Comparison of ENCODE assay signal across 13 cellular contexts in genomic region chr1:226360106-226360746, GRCh38. TPM values are rescaled to one million over a fixed set of nuclear protein-coding genes. Genes with fewer than 3 reads are reported as not detected.
DNase-seq lines count a peak whose midpoint lies in the region; ATAC-seq, FAIRE-seq and TF ChIP-seq lines count a peak whose summit lies in the region.
"Had no signal": no experiment of that assay in that cellular context is flagged by ENCODE, and none has a peak within 500 bp of the region (broad histone marks: within the 10 kb centered on the region; RNA-seq: fewer than 3 reads in every experiment).

No MANE protein-coding gene starts in this region.

- H3K36me3 ChIP-seq in pancreas = peaks cover 0 to 64% (median 23%) of the 10 kb centered on the region in 3 donors

- no peaks in the 10 kb centered on the region for H3K9me3 ChIP-seq in pancreas

- no peak for FAIRE-seq in pancreas (lab: Jason Lieb, UNC)
- FAIRE-seq: A204.1, urothelium cell line had no signal

- no peaks in the 10 kb centered on the region for H3K27me3 ChIP-seq in pancreas

- H3K27ac Mint-ChIP-seq in stimulated activated naive B cell treated with anti-CD40 and anti-IgM and Interleukin-4, amounts not matched to agents 10 μg/mL and 1 μg/mL and 100 μg/mL, for 72 hours = peak overlapping the region; percentile 31
- H3K27ac Mint-ChIP-seq: activated T-helper 1 cell treated with anti-CD3 and anti-CD28 coated beads, Interleukin-12 subunit alpha, Interleukin-12 subunit beta, Interleukin-2, Interleukin-4 antibody, amounts not matched to agents 30 ng/mL and 10 ng/mL and 1 ng/mL, durations not matched to agents 14 hours and 24 hours and 36 hours had no signal

- H3K4me1 ChIP-seq in pancreas = no peaks in the 10 kb centered on the region

- intact Hi-C loops in pancreas (cut with DNase I) = no loop called here

- DNase-seq in activated effector memory CD4-positive, alpha-beta T cell treated with anti-CD3 and anti-CD28 coated beads, Interleukin-2, amount 50 U/mL, for 16 hours = peak; percentile 19
- no peak for DNase-seq in activated effector memory CD4-positive, alpha-beta T cell treated with Interleukin-2 at 50 U/mL for 16 hours
- DNase-seq in stimulated activated naive B cell treated with anti-CD40 and anti-IgM and Interleukin-4, amounts not matched to agents 10 μg/mL and 1 μg/mL and 100 μg/mL, for 72 hours = peak; percentile 63
- DNase-seq in pancreas (no peak), NCI-H1105 treated with DMSO at 0.1 percent for 48 hours (lab: John Stamatoyannopoulos, UW) (no peak), iPS-NIHi11 (ENCODE audit: low spot score) (no peak)
- DNase-seq: NCI-H2081 treated with DMSO at 0.1 percent for 48 hours had no signal

- H3K9me3 Mint-ChIP-seq in stimulated activated naive B cell treated with anti-CD40 and anti-IgM and Interleukin-4, amounts not matched to agents 10 μg/mL and 1 μg/mL and 100 μg/mL, for 72 hours = no peaks in the 10 kb centered on the region
- H3K9me3 Mint-ChIP-seq: activated T-helper 1 cell treated with anti-CD3 and anti-CD28 coated beads, Interleukin-12 subunit alpha, Interleukin-12 subunit beta, Interleukin-2, Interleukin-4 antibody, amounts not matched to agents 30 ng/mL and 10 ng/mL and 1 ng/mL, durations not matched to agents 14 hours and 24 hours and 36 hours had no signal

- 94% methylated on average over 8 of the region's 8 CpGs for WGBS in pancreas, 2 donors

- H3K4me1 Mint-ChIP-seq in stimulated activated naive B cell treated with anti-CD40 and anti-IgM and Interleukin-4, amounts not matched to agents 10 μg/mL and 1 μg/mL and 100 μg/mL, for 72 hours = peaks cover 37 to 38% of the 10 kb centered on the region in 2 donors

- no peaks in the 10 kb centered on the region for H3K27me3 Mint-ChIP-seq in stimulated activated naive B cell treated with anti-CD40 and anti-IgM and Interleukin-4, amounts not matched to agents 10 μg/mL and 1 μg/mL and 100 μg/mL, for 72 hours

- H3K4me3 ChIP-seq in pancreas = no peak overlapping the region

- no peak overlapping the region for H3K4me3 Mint-ChIP-seq in stimulated activated naive B cell treated with anti-CD40 and anti-IgM and Interleukin-4, amounts not matched to agents 10 μg/mL and 1 μg/mL and 100 μg/mL, for 72 hours
- H3K4me3 Mint-ChIP-seq: activated T-helper 1 cell treated with anti-CD3 and anti-CD28 coated beads, Interleukin-12 subunit alpha, Interleukin-12 subunit beta, Interleukin-2, Interleukin-4 antibody, amounts not matched to agents 30 ng/mL and 10 ng/mL and 1 ng/mL, durations not matched to agents 14 hours and 24 hours and 36 hours had no signal

- H3K36me3 Mint-ChIP-seq in stimulated activated naive B cell treated with anti-CD40 and anti-IgM and Interleukin-4, amounts not matched to agents 10 μg/mL and 1 μg/mL and 100 μg/mL, for 72 hours = peaks cover 49 to 76% of the 10 kb centered on the region in 2 donors

- ATAC-seq in HG02571 (IDR thresholded peaks at IDR 0.05; ENCODE audit: unreplicated experiment) (peak; percentile 47), HG03342 (IDR thresholded peaks at IDR 0.05; ENCODE audit: unreplicated experiment) (peak; percentile 61), pancreas (no peak)
- ATAC-seq in stimulated activated naive B cell treated with anti-CD40 and anti-IgM and Interleukin-4, amounts not matched to agents 10 μg/mL and 1 μg/mL and 100 μg/mL, for 72 hours (replicated peaks) = peak; percentile 85
- ATAC-seq: sciatic nerve had no signal

- TF ChIP-seq CTCF in pancreas (IDR thresholded peaks at IDR 0.05) = no peak

- H3K27ac ChIP-seq in pancreas = no peak overlapping the region

RNA-seq across cellular contexts. Expression of gene PARP1, which starts 47.7 kb away (rescaled TPM):
- 10 to 100 TPM; 40.7 to 69.4 (median 52.5) TPM for total RNA-seq in pancreas
- polyA plus RNA-seq in pancreas = 10 to 100 TPM; 16.8 to 23.8 TPM

RNA-seq across cellular contexts. Expression of gene LIN9, which starts 51.3 kb away (rescaled TPM):
- total RNA-seq in pancreas = 1 to 10 TPM in 4 of 6 donors, under 1 TPM in 2; 0.57 to 2.2 (median 1.2) TPM
- 1 to 10 TPM in 1 of 2 donors, under 1 TPM in 1; 0.72 to 1.3 TPM for polyA plus RNA-seq in pancreas

Comparison
In these comparisons a context has a peak if more than half of its experiments do, and no peak if none do; other contexts are left out.
1. DNase-seq: peak in activated effector memory CD4-positive, alpha-beta T cell treated with anti-CD3 and anti-CD28 coated beads, Interleukin-2, amount 50 U/mL, for 16 hours (single experiment) and stimulated activated naive B cell treated with anti-CD40 and anti-IgM and Interleukin-4, amounts not matched to agents 10 μg/mL and 1 μg/mL and 100 μg/mL, for 72 hours (single experiment); none in activated effector memory CD4-positive, alpha-beta T cell treated with Interleukin-2 at 50 U/mL for 16 hours (single experiment), pancreas (0 of 6), NCI-H1105 treated with DMSO at 0.1 percent for 48 hours (single experiment) and iPS-NIHi11 (single experiment).
2. ATAC-seq: peak in HG02571 (single experiment), HG03342 (single experiment) and stimulated activated naive B cell treated with anti-CD40 and anti-IgM and Interleukin-4, amounts not matched to agents 10 μg/mL and 1 μg/mL and 100 μg/mL, for 72 hours (2 of 2); none in pancreas (0 of 4).